ENCODE assay signal across 8 cellular contexts in genomic region chr9:120937127-120937526, GRCh38. TPM values are rescaled to one million over a fixed set of nuclear protein-coding genes. Genes with fewer than 3 reads are reported as not detected.
DNase-seq lines count a peak whose midpoint lies in the region; ATAC-seq and TF ChIP-seq lines count a peak whose summit lies in the region.

No MANE protein-coding gene starts in this region.

- no peaks in the 10 kb centered on the region for H3K27me3 ChIP-seq in BLaER1 treated with 17β-estradiol and CSF1 and Interleukin-3, amounts not matched to agents 10 nM and 100 nM

- H3K4me3 ChIP-seq in BLaER1 treated with 17β-estradiol and CSF1 and Interleukin-3, amounts not matched to agents 10 nM and 100 nM = no peak overlapping the region

- H4K20me1 ChIP-seq in BLaER1 treated with 17β-estradiol and CSF1 and Interleukin-3, amounts not matched to agents 10 nM and 100 nM = no peaks in the 10 kb centered on the region

- DNase-seq in RWPE1 (ENCODE audit: low spot score) (no peak), fibroblast of gingiva (ENCODE audit: low read depth) (peak; percentile 33), sciatic nerve (ENCODE audit: low spot score) (no peak), erythroblast (lab: John Stamatoyannopoulos, UW) (no peak), GDM1 (lab: John Stamatoyannopoulos, UW) (no peak), dedifferentiated amniotic fluid mesenchymal stem cell (ENCODE audit: extremely low spot score) (no peak)

- no peak for TF ChIP-seq CTCF in RWPE1 (conservative IDR thresholded peaks at IDR 0.05; ENCODE audit: low read depth)

- CTCF ChIA-PET in RWPE1 (lab: Yijun Ruan, JAX) = interaction anchor here (0.6 to 1.6 kb wide), 20 partner anchors 13 to 772 kb away, joined by 3 to 7 read pairs (median 4); partner anchors contain the start of gene PHF19

- TF ChIP-seq POLR2A in erythroblast (IDR thresholded peaks at IDR 0.05; ENCODE audit: low read length) = no peak

- peak overlapping the region in 10 of 11 experiments; percentile 82 to 99 (median 96); a peak in 18 of 22 replicates for H3K4me2 ChIP-seq in BLaER1 treated with 17β-estradiol and CSF1 and Interleukin-3, amounts not matched to agents 10 nM and 100 nM

- intact Hi-C loops in sciatic nerve (cut with DNase I) = no loop called here

- no peaks in the 10 kb centered on the region for H3K36me3 ChIP-seq in BLaER1 treated with 17β-estradiol and CSF1 and Interleukin-3, amounts not matched to agents 10 nM and 100 nM

- H3K9ac ChIP-seq in BLaER1 treated with 17β-estradiol and CSF1 and Interleukin-3, amounts not matched to agents 10 nM and 100 nM = peak overlapping the region in 4 of 11 experiments; percentile 7 to 65 (median 18); a peak in 6 of 22 replicates

- peak overlapping the region in 7 of 11 experiments; percentile 2 to 93 (median 74); a peak in 9 of 22 replicates for H3K27ac ChIP-seq in BLaER1 treated with 17β-estradiol and CSF1 and Interleukin-3, amounts not matched to agents 10 nM and 100 nM
- H3K27ac ChIP-seq in RWPE1 = peak overlapping the region; percentile 99

- peak; percentile 72 for ATAC-seq in sciatic nerve
- ATAC-seq in GM19397 (IDR thresholded peaks at IDR 0.05; ENCODE audit: unreplicated experiment) = no peak

- POLR2A ChIA-PET in RWPE1 (lab: Yijun Ruan, JAX; ENCODE audit: low non-redundant PET) = no interaction called here

- H3K9me3 ChIP-seq in BLaER1 treated with 17β-estradiol and CSF1 and Interleukin-3, amounts not matched to agents 10 nM and 100 nM (replicated peaks in 1 of 11) = no peaks in the 10 kb centered on the region

- peaks cover 49 to 58% (median 57%) of the 10 kb centered on the region in 10 experiments for H3K4me1 ChIP-seq in BLaER1 treated with 17β-estradiol and CSF1 and Interleukin-3, amounts not matched to agents 10 nM and 100 nM

RNA-seq across cellular contexts. Expression of gene TRAF1, which starts 10.5 kb away (rescaled TPM):
- 8.0 TPM for total RNA-seq in sciatic nerve
